Comparison of ENCODE assay signal across 8 cellular contexts in genomic region chr14:80212025-80212402, GRCh38. TPM values are rescaled to one million over a fixed set of nuclear protein-coding genes. Genes with fewer than 3 reads are reported as not detected.
DNase-seq lines count a peak whose midpoint lies in the region; ATAC-seq and TF ChIP-seq lines count a peak whose summit lies in the region.

No MANE protein-coding gene starts in this region.

- no peaks in the 10 kb centered on the region for H4K20me1 ChIP-seq in smooth muscle cell (ENCODE audit: low read depth)

- H3K36me3 ChIP-seq in smooth muscle cell (ENCODE audit: low read depth): no peaks in the 10 kb centered on the region

- peaks cover 5% of the 10 kb centered on the region for H3K4me1 ChIP-seq in smooth muscle cell (ENCODE audit: low read depth)

- H3K9ac ChIP-seq in smooth muscle cell (ENCODE audit: low read depth): no peak overlapping the region

- peak; percentile 78 for ATAC-seq in GM21360 (IDR thresholded peaks at IDR 0.05; ENCODE audit: unreplicated experiment)
- no peak for ATAC-seq in HG03139 (IDR thresholded peaks at IDR 0.05; ENCODE audit: unreplicated experiment)
- no peak for ATAC-seq in GM21367 (IDR thresholded peaks at IDR 0.05; ENCODE audit: unreplicated experiment)
- ATAC-seq in HG02588 (IDR thresholded peaks at IDR 0.05; ENCODE audit: unreplicated experiment): no peak

- H3K4me2 ChIP-seq in smooth muscle cell: peak overlapping the region; percentile 81

- peak overlapping the region; percentile 84 for H2AFZ ChIP-seq in smooth muscle cell (ENCODE audit: low read depth)

- H3K27me3 ChIP-seq in smooth muscle cell (ENCODE audit: low read depth): peaks cover 8% of the 10 kb centered on the region

- WGBS in smooth muscle cell (ENCODE audit: low lambda C conversion rate): 1% methylated on average over 5 of the region's 5 CpGs

- no peak overlapping the region for H3K27ac ChIP-seq in smooth muscle cell (ENCODE audit: low read depth)

- H3K4me3 ChIP-seq in fibroblast of pulmonary artery (replicated peaks; ENCODE audit: low read depth, low read length) (peak overlapping the region; percentile 52), smooth muscle cell (peak overlapping the region; percentile 45)

- DNase-seq in NOMO-1 treated with dmso at 0.1 percent for 144 hours (lab: John Stamatoyannopoulos, UW; ENCODE audit: unreplicated experiment): peak; percentile 9
- DNase-seq in fibroblast of pulmonary artery (ENCODE audit: low read depth): peak; percentile 54
- no peak for DNase-seq in smooth muscle cell (lab: John Stamatoyannopoulos, UW; ENCODE audit: unreplicated experiment)
- no peak for DNase-seq in GOT3 (lab: John Stamatoyannopoulos, UW)

- no peaks in the 10 kb centered on the region for H3F3A ChIP-seq in smooth muscle cell (ENCODE audit: low read depth)

- no peaks in the 10 kb centered on the region for H3K79me2 ChIP-seq in smooth muscle cell (ENCODE audit: low read depth)

- no peak for TF ChIP-seq CTCF in fibroblast of pulmonary artery (IDR thresholded peaks at IDR 0.05; ENCODE audit: low read length, missing control alignments)
- TF ChIP-seq CTCF in smooth muscle cell (IDR thresholded peaks at IDR 0.05; ENCODE audit: borderline replicate concordance, insufficient read depth, poor library complexity, severe bottlenecking): no peak

- no peaks in the 10 kb centered on the region for H3K9me3 ChIP-seq in smooth muscle cell (replicated peaks; ENCODE audit: low read depth)

RNA-seq across cellular contexts. Expression of gene DIO2, which starts 0.7 kb away (rescaled TPM):
- total RNA-seq in smooth muscle cell: 2.6 and 3.9 TPM in 2 replicates
- polyA plus RNA-seq in smooth muscle cell: 0.33 and 1.0 TPM in 2 replicates

Comparison
In these comparisons a context has a peak if more than half of its experiments do, and no peak if none do; other contexts are left out.
1. DNase-seq: peak in NOMO-1 treated with dmso at 0.1 percent for 144 hours (single experiment) and fibroblast of pulmonary artery (single experiment); none in smooth muscle cell (single experiment) and GOT3 (single experiment).